Comparison of ENCODE assay signal across 1 cellular context in the genomic region with DNA sequence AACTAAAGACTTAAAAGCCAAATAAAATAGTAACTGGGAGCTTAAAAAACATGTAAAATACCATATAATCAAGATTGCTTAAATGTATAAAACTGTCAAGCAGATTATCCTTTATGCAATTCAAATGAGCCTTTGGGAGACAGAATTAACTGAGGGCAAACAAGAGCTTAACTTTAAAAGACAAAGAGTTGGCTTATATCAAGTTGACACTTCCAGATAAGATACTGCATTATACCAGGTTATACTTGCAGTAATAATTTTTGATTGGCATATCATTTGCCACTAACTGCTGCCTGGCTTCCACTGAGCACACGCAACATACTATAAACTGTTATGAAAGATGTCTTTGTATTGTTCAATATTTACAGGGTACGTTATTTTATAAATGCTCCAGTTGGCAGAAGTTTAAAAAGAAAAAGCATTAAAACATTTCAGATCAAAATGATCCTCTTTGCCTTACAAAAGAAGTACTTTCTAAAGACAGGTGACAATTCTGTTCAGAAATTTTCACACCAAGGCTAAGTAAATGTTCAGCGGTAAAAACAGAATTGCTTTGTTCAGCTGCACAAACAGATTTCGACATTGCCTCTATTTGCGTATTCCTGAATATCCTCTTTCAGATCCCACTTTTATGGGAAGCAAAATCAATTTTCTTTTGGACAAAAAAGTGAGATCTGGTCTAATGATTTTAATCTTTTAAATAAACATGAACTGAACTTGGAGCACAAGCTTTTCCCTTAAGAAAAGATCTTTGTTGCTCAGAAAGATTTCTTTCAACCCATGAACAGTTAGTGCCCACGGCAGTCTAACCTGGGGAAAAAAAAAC.
A peak's percentile ranks its signal among the peaks of the same experiment; 100 is the strongest.
TF ChIP-seq lines count a peak whose summit lies in the region.

No MANE protein-coding gene starts in this region.

TF ChIP-seq in liver, 16 proteins besides CTCF, POLR2A, EP300 and RAD21 (continued from another document):
- TF ChIP-seq, protein P1, sequence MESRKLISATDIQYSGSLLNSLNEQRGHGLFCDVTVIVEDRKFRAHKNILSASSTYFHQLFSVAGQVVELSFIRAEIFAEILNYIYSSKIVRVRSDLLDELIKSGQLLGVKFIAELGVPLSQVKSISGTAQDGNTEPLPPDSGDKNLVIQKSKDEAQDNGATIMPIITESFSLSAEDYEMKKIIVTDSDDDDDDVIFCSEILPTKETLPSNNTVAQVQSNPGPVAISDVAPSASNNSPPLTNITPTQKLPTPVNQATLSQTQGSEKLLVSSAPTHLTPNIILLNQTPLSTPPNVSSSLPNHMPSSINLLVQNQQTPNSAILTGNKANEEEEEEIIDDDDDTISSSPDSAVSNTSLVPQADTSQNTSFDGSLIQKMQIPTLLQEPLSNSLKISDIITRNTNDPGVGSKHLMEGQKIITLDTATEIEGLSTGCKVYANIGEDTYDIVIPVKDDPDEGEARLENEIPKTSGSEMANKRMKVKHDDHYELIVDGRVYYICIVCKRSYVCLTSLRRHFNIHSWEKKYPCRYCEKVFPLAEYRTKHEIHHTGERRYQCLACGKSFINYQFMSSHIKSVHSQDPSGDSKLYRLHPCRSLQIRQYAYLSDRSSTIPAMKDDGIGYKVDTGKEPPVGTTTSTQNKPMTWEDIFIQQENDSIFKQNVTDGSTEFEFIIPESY (IDR thresholded peaks at IDR 0.05) = peak; percentile 66
- TF ChIP-seq TAF1 (conservative IDR thresholded peaks at IDR 0.05) = no peak
